Comparison of ENCODE assay signal across 8 cellular contexts in genomic region chr1:53014791-53015507, GRCh38. TPM values are rescaled to one million over a fixed set of nuclear protein-coding genes. Genes with fewer than 3 reads are reported as not detected.
A peak's percentile ranks its signal among the peaks of the same experiment; 100 is the strongest.
DNase-seq lines count a peak whose midpoint lies in the region; ATAC-seq and TF ChIP-seq lines count a peak whose summit lies in the region.

No MANE protein-coding gene starts in this region.

- ATAC-seq in GM18909 (IDR thresholded peaks at IDR 0.05; ENCODE audit: poor library complexity, unreplicated experiment) (peak; percentile 86), HG03432 (IDR thresholded peaks at IDR 0.05; ENCODE audit: unreplicated experiment) (peak; percentile 91)

- no peak overlapping the region for H3K27ac ChIP-seq in AG04450 (ENCODE audit: low read depth, low read length)
- peak overlapping the region; percentile 44 for H3K27ac ChIP-seq in colonic mucosa

- intact Hi-C loops in colonic mucosa (cut with DNase I) = loop anchor here (5.0 kb wide), 1 partner anchor 157 kb away; no protein-coding TSS in a partner anchor

- peak; percentile 74 for DNase-seq in AG04450 (ENCODE audit: low read depth, low spot score)
- DNase-seq in NCI-H510A (lab: John Stamatoyannopoulos, UW) = peak; percentile 83
- DNase-seq in activated CD4-positive, alpha-beta T cell treated with anti-CD3 and anti-CD28 coated beads for 1 hour = peak; percentile 62
- peak; percentile 94 for DNase-seq in colonic mucosa
- DNase-seq in kidney tubule cell (ENCODE audit: low spot score) = peak; percentile 92
- peak; percentile 36 to 58 (median 41) for DNase-seq in stimulated activated CD4-positive, alpha-beta T cell treated with anti-CD3 and anti-CD28 coated beads, Interleukin-1b, Interleukin-23, amount 100 ng/mL, for 24 hours (ENCODE audit: low read depth in 4 of 4, low spot score in 1 of 4)

- CTCF ChIA-PET in AG04450 (lab: Charles Lee) = interaction anchor here (0.9 to 1.5 kb wide), 3 partner anchors 25 to 172 kb away, joined by 3 to 4 read pairs (median 3); no protein-coding TSS in a partner anchor

- no peak for TF ChIP-seq CTCF in AG04450 (IDR thresholded peaks at IDR 0.05; ENCODE audit: low read depth, low read length)
- no peak for TF ChIP-seq CTCF in colonic mucosa (IDR thresholded peaks at IDR 0.05)

- H3K27me3 ChIP-seq in AG04450 (ENCODE audit: control insufficient read depth, insufficient read depth, low read length) (no peaks in the 10 kb centered on the region), colonic mucosa (no peaks in the 10 kb centered on the region)

- H3K9ac ChIP-seq in colonic mucosa (ENCODE audit: low read depth in 2 of 2, low read length in 2 of 2) = peak overlapping the region; percentile 19 to 75

- H3K9me3 ChIP-seq in AG04450 (ENCODE audit: control insufficient read depth, insufficient read depth, low read length) (no peaks in the 10 kb centered on the region), colonic mucosa (no peaks in the 10 kb centered on the region)

- no peaks in the 10 kb centered on the region for H3K36me3 ChIP-seq in colonic mucosa

- POLR2A ChIA-PET in AG04450 (lab: Yijun Ruan, JAX) = no interaction called here

- peak overlapping the region; percentile 69 for H3K4me3 ChIP-seq in AG04450 (ENCODE audit: low read depth, low read length)
- H3K4me3 ChIP-seq in colonic mucosa = peak overlapping the region; percentile 53

- peaks cover 9% of the 10 kb centered on the region for H3K4me1 ChIP-seq in colonic mucosa

RNA-seq across cellular contexts. Expression of gene PODN, which starts 47.1 kb away (rescaled TPM):
- polyA plus RNA-seq in AG04450 (2011; rRNA removed) = 11.8 and 17.6 TPM in 2 replicates
- polyA minus RNA-seq in AG04450 (2011; rRNA and poly(A)+ RNA removed) = 6.9 TPM in 2 replicates
- total RNA-seq in colonic mucosa = 1 to 10 TPM; 3.2 to 9.1 TPM

Comparison
In these comparisons a context has a peak if more than half of its experiments do, and no peak if none do; other contexts are left out.
1. DNase-seq: peak in every context shown above with its lines; median percentile 94 in colonic mucosa; 92 in kidney tubule cell; 83 in NCI-H510A; 74 in AG04450; 62 in activated CD4-positive, alpha-beta T cell treated with anti-CD3 and anti-CD28 coated beads for 1 hour; 41 in stimulated activated CD4-positive, alpha-beta T cell treated with anti-CD3 and anti-CD28 coated beads, Interleukin-1b, Interleukin-23, amount 100 ng/mL, for 24 hours.